In genomic region chr4:6991771-6992557, GRCh38 we compare ENCODE assay signal across 8 cellular contexts. TPM values are rescaled to one million over a fixed set of nuclear protein-coding genes. Genes with fewer than 3 reads are reported as not detected.
DNase-seq lines count a peak whose midpoint lies in the region; ATAC-seq and TF ChIP-seq lines count a peak whose summit lies in the region.

No MANE protein-coding gene starts in this region.

- no peak overlapping the region for H3K14ac ChIP-seq in mesenchymal stem cell (ENCODE audit: low read length in 2 of 2)

- peak overlapping the region; percentile 9 to 45 for H2BK12ac ChIP-seq in mesenchymal stem cell (ENCODE audit: low read length in 2 of 2)

- no peak overlapping the region for H2AK5ac ChIP-seq in mesenchymal stem cell (ENCODE audit: low read length, severe bottlenecking)

- H3K18ac ChIP-seq in mesenchymal stem cell (ENCODE audit: low read depth in 1 of 2, low read length in 2 of 2) = no peak overlapping the region

- ATAC-seq in body of pancreas (peak; percentile 4), GM18861 (IDR thresholded peaks at IDR 0.05; ENCODE audit: unreplicated experiment) (no peak), GM21723 (IDR thresholded peaks at IDR 0.05; ENCODE audit: unreplicated experiment) (no peak), GM21447 (IDR thresholded peaks at IDR 0.05; ENCODE audit: unreplicated experiment) (no peak)

- intact Hi-C loops in body of pancreas (cut with DNase I) = no loop called here

- no peak overlapping the region for H4K91ac ChIP-seq in mesenchymal stem cell (ENCODE audit: low read length)

- peak overlapping the region; percentile 51 for H2BK120ac ChIP-seq in mesenchymal stem cell (ENCODE audit: low read depth, low read length)

- H2BK15ac ChIP-seq in mesenchymal stem cell (ENCODE audit: low read depth, poor library complexity, severe bottlenecking) = no peak overlapping the region

- H3K27ac ChIP-seq in body of pancreas = peak overlapping the region in 3 of 4 donors; percentile 8 to 70 (median 65)
- no peak overlapping the region for H3K27ac ChIP-seq in mesenchymal stem cell (ENCODE audit: low read length, poor library complexity, severe bottlenecking)

- no peak overlapping the region for H4K8ac ChIP-seq in mesenchymal stem cell (ENCODE audit: low read length)

- peak overlapping the region; percentile 85 for H3K9ac ChIP-seq in mesenchymal stem cell (ENCODE audit: low read length)

- H3K4me1 ChIP-seq in body of pancreas (peaks cover 43% of the 10 kb centered on the region), mesenchymal stem cell (ENCODE audit: control insufficient read depth, insufficient read depth, low read depth, low read length) (peaks cover 30% of the 10 kb centered on the region)

- no peak for TF ChIP-seq POLR2A in body of pancreas (IDR thresholded peaks at IDR 0.05)

- 54 to 55% methylated on average over 12 to 15 of the region's 15 CpGs for WGBS in body of pancreas, 2 donors
- 82% methylated on average over 14 of the region's 15 CpGs for WGBS in mesenchymal stem cell

- H2AFZ ChIP-seq in mesenchymal stem cell (ENCODE audit: low read depth, low read length) = no peak overlapping the region

- H3K27me3 ChIP-seq in body of pancreas (no peaks in the 10 kb centered on the region), mesenchymal stem cell (ENCODE audit: control insufficient read depth in 1 of 2, insufficient read depth in 1 of 2, low read length in 2 of 2) (no peaks in the 10 kb centered on the region)

- H3K36me3 ChIP-seq in body of pancreas (replicated peaks in 1 of 2; ENCODE audit: insufficient read depth in 1 of 2, low read depth in 2 of 2) = peaks cover 0 to 2% of the 10 kb centered on the region in 2 donors
- peaks cover 13 to 28% of the 10 kb centered on the region in 2 experiments for H3K36me3 ChIP-seq in mesenchymal stem cell (ENCODE audit: control insufficient read depth in 1 of 2, insufficient read depth in 2 of 2, low read depth in 1 of 2, low read length in 2 of 2)

- no peak overlapping the region for H3K4me2 ChIP-seq in mesenchymal stem cell (ENCODE audit: low read length, poor library complexity, severe bottlenecking)

- H3K23ac ChIP-seq in mesenchymal stem cell (ENCODE audit: low read length in 2 of 2) = peak overlapping the region; percentile 16 to 24

- peak overlapping the region; percentile 23 for H3K4me3 ChIP-seq in AG09309 (ENCODE audit: control insufficient read depth, low read depth, low read length)
- H3K4me3 ChIP-seq in body of pancreas = no peak overlapping the region
- H3K4me3 ChIP-seq in mesenchymal stem cell (ENCODE audit: insufficient read depth in 1 of 2, low read depth in 1 of 2, low read length in 2 of 2) = peak overlapping the region in 1 of 2 experiments; percentile 66

- H2BK5ac ChIP-seq in mesenchymal stem cell (ENCODE audit: low read depth, low read length, poor library complexity, severe bottlenecking) = no peak overlapping the region

- H3K79me1 ChIP-seq in mesenchymal stem cell (replicated peaks; ENCODE audit: low read length, poor library complexity, severe bottlenecking) = peaks cover 26% of the 10 kb centered on the region

- DNase-seq in AG09309 (ENCODE audit: low read depth) (peak; percentile 82), HT1080 (ENCODE audit: low read depth) (peak; percentile 90), body of pancreas (peak; percentile 34 to 71 (median 66)), mesenchymal stem cell (peak; percentile 83), NCI-H82 (lab: John Stamatoyannopoulos, UW) (no peak)

- H3K9me3 ChIP-seq in body of pancreas (no peaks in the 10 kb centered on the region), mesenchymal stem cell (ENCODE audit: control insufficient read depth, low read length) (no peaks in the 10 kb centered on the region)

- H3K4ac ChIP-seq in mesenchymal stem cell (ENCODE audit: low read depth in 1 of 2, low read length in 2 of 2) = peak overlapping the region in 1 of 2 experiments; percentile 20

- TF ChIP-seq CTCF in AG09309 (IDR thresholded peaks at IDR 0.05; ENCODE audit: control insufficient read depth, insufficient read depth, low read depth, low read length, missing control alignments) (no peak), body of pancreas (IDR thresholded peaks at IDR 0.05) (no peak)

RNA-seq across cellular contexts. Expression of gene TADA2B, which starts 51.2 kb away (rescaled TPM):
- 9.4 and 11.8 TPM in 2 replicates for total RNA-seq in HT1080 (2014; rRNA removed; shearing (Covaris generic))
- 9.8 and 10.4 TPM in 2 replicates for polyA plus RNA-seq in HT1080 (2015; cell fraction: cytosol; rRNA removed)
- polyA plus RNA-seq in HT1080 (2015; cell fraction: nucleus; rRNA removed) = 6.5 and 8.6 TPM in 2 replicates
- total RNA-seq in body of pancreas = 10 to 100 TPM; 18.1 to 20.0 TPM
- polyA plus RNA-seq in mesenchymal stem cell (2013, experiment 1 of 2) = 13.5 TPM
- 14.1 TPM for polyA plus RNA-seq in mesenchymal stem cell (2013, experiment 2 of 2)
